In genomic region chr1:66506393-66506687, GRCh38 we compare ENCODE assay signal across 19 cellular contexts. TPM values are rescaled to one million over a fixed set of nuclear protein-coding genes. Genes with fewer than 3 reads are reported as not detected.
DNase-seq lines count a peak whose midpoint lies in the region; ATAC-seq and TF ChIP-seq lines count a peak whose summit lies in the region.
"Had no signal": no experiment of that assay in that cellular context is flagged by ENCODE, and none has a peak within 500 bp of the region (broad histone marks: within the 10 kb centered on the region; RNA-seq: fewer than 3 reads in every experiment).

No MANE protein-coding gene starts in this region.

- H3K18ac ChIP-seq in IMR-90 (ENCODE audit: low read depth, low read length) (peak overlapping the region; percentile 66; the same call in 1 of the 2 replicates), mesenchymal stem cell (ENCODE audit: low read depth in 1 of 2, low read length in 2 of 2) (no peak overlapping the region)

- TF ChIP-seq RAD21 in IMR-90 (IDR thresholded peaks at IDR 0.05; ENCODE audit: low read length): no peak

- dilution Hi-C loops in IMR-90 (cut with HindIII; ENCODE audit: low sequenced_read_pairs, unreplicated experiment): no loop called here

- H3K4me2 ChIP-seq in GM23248 (ENCODE audit: unreplicated experiment) (no peak overlapping the region), IMR-90 (ENCODE audit: low read depth, low read length) (no peak overlapping the region), mesenchymal stem cell (ENCODE audit: low read length, poor library complexity, severe bottlenecking) (no peak overlapping the region), smooth muscle cell (peak overlapping the region; percentile 8)
- H3K4me2 ChIP-seq: KMS-11 had no signal

- H3K9ac ChIP-seq in GM23248: no peak overlapping the region
- no peak overlapping the region for H3K9ac ChIP-seq in IMR-90 (ENCODE audit: low read depth, low read length)
- no peak overlapping the region for H3K9ac ChIP-seq in mesenchymal stem cell (ENCODE audit: low read length)
- no peak overlapping the region for H3K9ac ChIP-seq in smooth muscle cell (ENCODE audit: low read depth)
- H3K9ac ChIP-seq: KMS-11 had no signal

- TF ChIP-seq POLR2A in IMR-90 (IDR thresholded peaks at IDR 0.05; ENCODE audit: low read depth, low read length): no peak

- no peak overlapping the region for H3K4me3 ChIP-seq in GM23248
- no peak overlapping the region for H3K4me3 ChIP-seq in IMR-90 (ENCODE audit: insufficient read depth, low read depth, low read length)
- no peak overlapping the region for H3K4me3 ChIP-seq in mesenchymal stem cell (ENCODE audit: insufficient read depth in 1 of 2, low read depth in 1 of 2, low read length in 2 of 2)
- no peak overlapping the region for H3K4me3 ChIP-seq in smooth muscle cell
- H3K4me3 ChIP-seq: Peyer's patch had no signal

- H3K9me2 ChIP-seq in GM23248 (ENCODE audit: insufficient read depth): no peaks in the 10 kb centered on the region

- H3K4ac ChIP-seq in IMR-90 (ENCODE audit: low read depth, low read length): peak overlapping the region; percentile 35; the same call in 1 of the 2 replicates
- no peak overlapping the region for H3K4ac ChIP-seq in mesenchymal stem cell (ENCODE audit: low read depth in 1 of 2, low read length in 2 of 2)

- intact Hi-C loops in IMR-90 (cut with micrococcal nuclease): no loop called here

- in situ Hi-C loops in GM23248 (cut with MboI) (loop anchor here (10.0 kb wide), 1 partner anchor 252 kb away; no protein-coding TSS in a partner anchor), IMR-90 (cut with MboI; ENCODE audit: low sequenced_read_pairs) (no loop called here)

- H2BK5ac ChIP-seq in IMR-90 (ENCODE audit: low read depth, low read length, poor library complexity, severe bottlenecking): peak overlapping the region; percentile 77
- H2BK5ac ChIP-seq in mesenchymal stem cell (ENCODE audit: low read depth, low read length, poor library complexity, severe bottlenecking): no peak overlapping the region

- peak overlapping the region; percentile 48; the same call in 1 of the 2 replicates for H3K27ac ChIP-seq in GM23248
- peak overlapping the region; percentile 19; the same call in 1 of the 2 replicates for H3K27ac ChIP-seq in IMR-90 (ENCODE audit: insufficient read depth, low read length)
- peak overlapping the region; percentile 85 for H3K27ac ChIP-seq in mesenchymal stem cell (ENCODE audit: low read length, poor library complexity, severe bottlenecking)
- peak overlapping the region; percentile 67 for H3K27ac ChIP-seq in smooth muscle cell (ENCODE audit: low read depth)
- H3K27ac ChIP-seq: KMS-11, Peyer's patch had no signal

- H4K91ac ChIP-seq in IMR-90 (ENCODE audit: insufficient read depth, low read depth, low read length) (peak overlapping the region; percentile 42; the same call in 1 of the 2 replicates), mesenchymal stem cell (ENCODE audit: low read length) (no peak overlapping the region)

- DNase-seq in GM23248 (no peak), IMR-90 (no peak), mesenchymal stem cell (no peak), smooth muscle cell (lab: John Stamatoyannopoulos, UW; ENCODE audit: unreplicated experiment) (no peak), NK-92 (lab: John Stamatoyannopoulos, UW; ENCODE audit: unreplicated experiment) (no peak), A172 (ENCODE audit: low spot score) (no peak)
- DNase-seq: CD4-positive, CD25-positive, alpha-beta regulatory T cell; DMS53; MM.1S; NCI-H2029; NCI-H524 treated with DMSO at 0.1 percent for 48 hours; NCI-H774; Peyer's patch; SHP77 treated with DMSO at 0.1 percent for 48 hours had no signal

- CTCF ChIA-PET in IMR-90 (lab: Yijun Ruan, JAX): interaction anchor here (0.7 to 1.4 kb wide), 2 partner anchors 12 to 276 kb away, joined by 3 to 6 read pairs; no protein-coding TSS in a partner anchor

- no peaks in the 10 kb centered on the region for H3K9me3 ChIP-seq in GM23248 (ENCODE audit: low read depth)
- no peaks in the 10 kb centered on the region for H3K9me3 ChIP-seq in IMR-90 (ENCODE audit: control insufficient read depth, insufficient read depth, low read length)
- H3K9me3 ChIP-seq in mesenchymal stem cell (ENCODE audit: control insufficient read depth, low read length): no peaks in the 10 kb centered on the region
- H3K9me3 ChIP-seq in smooth muscle cell (replicated peaks; ENCODE audit: low read depth): no peaks in the 10 kb centered on the region
- H3K9me3 ChIP-seq: Peyer's patch had no signal

- peaks cover 30% of the 10 kb centered on the region for H3K4me1 ChIP-seq in GM23248 (ENCODE audit: insufficient read depth)
- 0 out of 2 replicates have a peak, but pooled peaks cover 2% of the 10 kb centered on the region for H3K4me1 ChIP-seq in IMR-90 (ENCODE audit: control insufficient read depth, insufficient read depth, low read length)
- peaks cover 3% of the 10 kb centered on the region for H3K4me1 ChIP-seq in mesenchymal stem cell (ENCODE audit: control insufficient read depth, insufficient read depth, low read depth, low read length)
- no peaks in the 10 kb centered on the region for H3K4me1 ChIP-seq in smooth muscle cell (ENCODE audit: low read depth)
- H3K4me1 ChIP-seq: Peyer's patch had no signal

- no peaks in the 10 kb centered on the region for H3K27me3 ChIP-seq in GM23248 (replicated peaks; ENCODE audit: insufficient read depth)
- no peaks in the 10 kb centered on the region for H3K27me3 ChIP-seq in IMR-90 (ENCODE audit: control insufficient read depth, insufficient read depth, low read length)
- H3K27me3 ChIP-seq in mesenchymal stem cell (ENCODE audit: control insufficient read depth in 1 of 2, insufficient read depth in 1 of 2, low read length in 2 of 2): no peaks in the 10 kb centered on the region
- H3K27me3 ChIP-seq in smooth muscle cell (ENCODE audit: low read depth): no peaks in the 10 kb centered on the region
- H3K27me3 ChIP-seq: Peyer's patch had no signal

- no peaks in the 10 kb centered on the region for H3K36me3 ChIP-seq in GM23248 (ENCODE audit: low read depth)
- no peaks in the 10 kb centered on the region for H3K36me3 ChIP-seq in IMR-90 (ENCODE audit: control insufficient read depth, insufficient read depth, low read length)
- no peaks in the 10 kb centered on the region for H3K36me3 ChIP-seq in mesenchymal stem cell (ENCODE audit: control insufficient read depth in 1 of 2, insufficient read depth in 2 of 2, low read depth in 1 of 2, low read length in 2 of 2)
- no peaks in the 10 kb centered on the region for H3K36me3 ChIP-seq in smooth muscle cell (ENCODE audit: low read depth)
- H3K36me3 ChIP-seq: Peyer's patch had no signal

- no peak overlapping the region for H4K5ac ChIP-seq in IMR-90 (ENCODE audit: low read depth, low read length)

- peak overlapping the region in 1 of 2 experiments; percentile 49 for H2BK12ac ChIP-seq in mesenchymal stem cell (ENCODE audit: low read length in 2 of 2)

- ATAC-seq in IMR-90 (ENCODE audit: low read depth): no peak
- no peak for ATAC-seq in GM21737 (IDR thresholded peaks at IDR 0.05; ENCODE audit: unreplicated experiment)

- H3K79me2 ChIP-seq in GM23248 (ENCODE audit: insufficient read depth) (no peaks in the 10 kb centered on the region), smooth muscle cell (ENCODE audit: low read depth) (no peaks in the 10 kb centered on the region)

- no peak overlapping the region for H2AK9ac ChIP-seq in IMR-90 (replicated peaks; ENCODE audit: low read depth, low read length, poor library complexity)

- H2BK15ac ChIP-seq in IMR-90 (ENCODE audit: low read depth, low read length) (peak overlapping the region; percentile 93; the same call in 1 of the 3 replicates), mesenchymal stem cell (ENCODE audit: low read depth, poor library complexity, severe bottlenecking) (no peak overlapping the region)

- H3F3A ChIP-seq in GM23248 (ENCODE audit: insufficient read depth) (peaks cover 21% of the 10 kb centered on the region; the same call in 1 of the 2 replicates), smooth muscle cell (ENCODE audit: low read depth) (no peaks in the 10 kb centered on the region)

- H2BK20ac ChIP-seq in IMR-90 (ENCODE audit: low read depth, low read length): peak overlapping the region; percentile 84; the same call in 1 of the 2 replicates

- H3K14ac ChIP-seq in IMR-90 (replicated peaks; ENCODE audit: low read depth, low read length) (no peak overlapping the region; the same call in 1 of the 2 replicates), mesenchymal stem cell (ENCODE audit: low read length in 2 of 2) (no peak overlapping the region)

- H3K56ac ChIP-seq in IMR-90 (ENCODE audit: extremely low read depth, insufficient read depth, low read length): no peak overlapping the region

- H2AFZ ChIP-seq in GM23248: no peak overlapping the region
- no peak overlapping the region for H2AFZ ChIP-seq in IMR-90 (replicated peaks; ENCODE audit: low read length, poor library complexity)
- no peak overlapping the region for H2AFZ ChIP-seq in mesenchymal stem cell (ENCODE audit: low read depth, low read length)
- no peak overlapping the region for H2AFZ ChIP-seq in smooth muscle cell (ENCODE audit: low read depth)

- POLR2A ChIA-PET in IMR-90 (lab: Charles Lee; ENCODE audit: unreplicated experiment): no interaction called here

- H4K20me1 ChIP-seq in GM23248 (ENCODE audit: insufficient read depth) (no peaks in the 10 kb centered on the region), IMR-90 (ENCODE audit: insufficient read depth, low read length) (no peaks in the 10 kb centered on the region), smooth muscle cell (ENCODE audit: low read depth) (no peaks in the 10 kb centered on the region)

- H4K8ac ChIP-seq in IMR-90 (ENCODE audit: low read depth in 2 of 2, low read length in 2 of 2): peak overlapping the region in 1 of 2 experiments; percentile 76; a peak in 1 of 4 replicates
- no peak overlapping the region for H4K8ac ChIP-seq in mesenchymal stem cell (ENCODE audit: low read length)

- TF ChIP-seq CTCF in IMR-90 (conservative IDR thresholded peaks at IDR 0.05; ENCODE audit: low read depth, low read length) (no peak), smooth muscle cell (IDR thresholded peaks at IDR 0.05; ENCODE audit: borderline replicate concordance, insufficient read depth, poor library complexity, severe bottlenecking) (no peak)

- H3K23ac ChIP-seq in IMR-90 (ENCODE audit: low read depth, low read length): no peak overlapping the region
- no peak overlapping the region for H3K23ac ChIP-seq in mesenchymal stem cell (ENCODE audit: low read length in 2 of 2)

- BruUV-seq in IMR-90 (replicated peaks; lab: Mats Ljungman, UMichigan): no TSS peak

- H3K79me1 ChIP-seq in IMR-90 (ENCODE audit: low read depth in 1 of 2, low read length in 2 of 2) (peaks cover 0 to 3% of the 10 kb centered on the region in 2 experiments; a peak in 1 of 4 replicates), mesenchymal stem cell (replicated peaks; ENCODE audit: low read length, poor library complexity, severe bottlenecking) (no peaks in the 10 kb centered on the region)

- H2BK120ac ChIP-seq in IMR-90 (ENCODE audit: low read depth, low read length): peak overlapping the region; percentile 48; the same call in 1 of the 2 replicates
- H2BK120ac ChIP-seq in mesenchymal stem cell (ENCODE audit: low read depth, low read length): no peak overlapping the region

- no peaks in the 10 kb centered on the region for H3K9me1 ChIP-seq in IMR-90 (ENCODE audit: insufficient read depth, low read length)

- H2AK5ac ChIP-seq in IMR-90 (ENCODE audit: low read depth, low read length) (peak overlapping the region; percentile 41; the same call in 1 of the 2 replicates), mesenchymal stem cell (ENCODE audit: low read length, severe bottlenecking) (no peak overlapping the region)

- WGBS in GM23248 (ENCODE audit: low coverage in 1 of 2, low lambda C conversion rate in 2 of 2, missing lambda C conversion rate in 2 of 2), 2 experiments: 89 to 96% methylated on average over 1 of the region's 1 CpG
- WGBS in IMR-90 (ENCODE audit: extremely low coverage in 2 of 2, insufficient read length in 1 of 2), 2 experiments: no CpG with 5 or more reads among the region's 1 CpG
- WGBS in mesenchymal stem cell: 75% methylated on average over 1 of the region's 1 CpG
- 25% methylated on average over 1 of the region's 1 CpG for WGBS in smooth muscle cell (ENCODE audit: low lambda C conversion rate)

RNA-seq across cellular contexts. Expression of gene SGIP1, which starts 27.6 kb away (rescaled TPM):
- 2.1 and 4.0 TPM in 2 replicates for total RNA-seq in GM23248 (2014; rRNA removed; shearing (Covaris generic))
- 7.3 and 7.7 TPM in 2 replicates for polyA plus RNA-seq in GM23248 (2016; fragmentation: Nextera tagmentation; extraction: Ambion mirVana)
- 27.1 and 43.6 TPM in 2 replicates for total RNA-seq in IMR-90 (2012; rRNA removed)
- 40.7 and 42.7 TPM in 2 replicates for polyA plus RNA-seq in IMR-90 (2012; rRNA removed)
- polyA plus RNA-seq in IMR-90 (2012; cell fraction: cytosol; rRNA removed): 8.9 and 10.9 TPM in 2 replicates
- 69.0 and 361 TPM in 2 replicates for polyA plus RNA-seq in IMR-90 (2012; cell fraction: nucleus; rRNA removed; ENCODE audit: low replicate concordance)
- 104 TPM for polyA plus RNA-seq in mesenchymal stem cell (2013, experiment 1 of 2)
- polyA plus RNA-seq in mesenchymal stem cell (2013, experiment 2 of 2): 103 TPM
- total RNA-seq in smooth muscle cell: 3.5 and 6.1 TPM in 2 replicates
- polyA plus RNA-seq in smooth muscle cell: 0.89 and 2.2 TPM in 2 replicates
- 0.34 TPM in 1 of 2 replicates, not detected in the other for total RNA-seq in A172 (2014; rRNA removed; shearing (Covaris generic))
- total RNA-seq: CD4-positive, CD25-positive, alpha-beta regulatory T cell; Daoy; G401; OCI-LY7 had no signal
- polyA plus RNA-seq: CD4-positive, CD25-positive, alpha-beta regulatory T cell had no signal

Comparison
In these comparisons a context has a peak if more than half of its experiments do, and no peak if none do; other contexts are left out.
1. H3K27ac ChIP-seq: peak in every context shown above with its lines; median percentile 85 in mesenchymal stem cell; 67 in smooth muscle cell; 48 in GM23248; 19 in IMR-90.